7 cellular contexts compared by ENCODE assay signal in the genomic region with DNA sequence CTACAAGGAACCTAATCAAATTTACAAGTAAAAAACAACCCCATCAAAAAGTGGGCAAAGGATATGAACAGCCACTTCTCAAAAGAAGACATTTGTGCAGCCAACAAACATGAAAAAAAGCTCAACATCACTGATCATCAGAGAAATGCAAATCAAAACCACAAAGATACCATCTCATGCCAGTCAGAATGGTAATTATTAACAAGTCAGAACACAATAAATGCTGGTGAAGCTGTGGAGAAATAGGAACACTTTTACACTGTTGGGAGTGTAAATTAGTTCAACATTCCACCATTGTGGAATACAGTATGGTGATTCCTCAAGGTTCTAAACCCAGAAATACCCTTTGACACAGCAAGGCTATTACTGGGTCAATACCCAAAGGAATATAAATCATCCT.
DNase-seq lines count a peak whose midpoint lies in the region; ATAC-seq and TF ChIP-seq lines count a peak whose summit lies in the region.
"Not testable (repeated sequence)": the region's sequence is repeated elsewhere in the genome, so short reads cannot be mapped to it uniquely, and the experiment has no call there.

No MANE protein-coding gene starts in this region.

- in situ Hi-C loops in ACHN (cut with HindIII; ENCODE audit: low pct_ligation_motif_present, low pct_unique_long_range_greater_than_20kb, low sequenced_read_pairs); Caki2 (cut with HindIII; ENCODE audit: low pct_unique_long_range_greater_than_20kb, low sequenced_read_pairs): not testable (repeated sequence)

- not testable (repeated sequence) for TF ChIP-seq CTCF in epithelial cell of proximal tubule (conservative IDR thresholded peaks at IDR 0.05; ENCODE audit: low read depth, low read length)

- peak; percentile 56 for ATAC-seq in GM18861 (IDR thresholded peaks at IDR 0.05; ENCODE audit: unreplicated experiment)

- DNase-seq in ACHN (peak; percentile 11), Caki2 (ENCODE audit: low read depth) (peak; percentile 39), NCI-H526 treated with DMSO at 0.1 percent for 48 hours (lab: John Stamatoyannopoulos, UW) (peak; percentile 28), epithelial cell of proximal tubule (ENCODE audit: low read depth) (peak; percentile 20), kidney tubule cell (ENCODE audit: low spot score) (peak; percentile 58), renal cortical epithelial cell (ENCODE audit: low read depth) (peak; percentile 78)

- H3K4me3 ChIP-seq in epithelial cell of proximal tubule (ENCODE audit: low read depth, low read length): not testable (repeated sequence)

Comparison
In these comparisons a context has a peak if more than half of its experiments do, and no peak if none do; other contexts are left out.
1. DNase-seq: peak in every context shown above with its lines; median percentile 78 in renal cortical epithelial cell; 58 in kidney tubule cell; 39 in Caki2; 28 in NCI-H526 treated with DMSO at 0.1 percent for 48 hours; 20 in epithelial cell of proximal tubule; 11 in ACHN.